1 cellular context compared by ENCODE assay signal in genomic region chr17:7989781-7990655, GRCh38.
TF ChIP-seq lines count a peak whose summit lies in the region.

No MANE protein-coding gene starts in this region.

TF ChIP-seq in HepG2, 621 proteins besides CTCF, POLR2A, EP300 and RAD21 (continued from another document and continues in another):
- TF ChIP-seq RERE (CRISPR knock-in tag; IDR thresholded peaks at IDR 0.05; ENCODE audit: low read depth): no peak
- no peak for TF ChIP-seq ZNF674 (CRISPR knock-in tag; IDR thresholded peaks at IDR 0.05; ENCODE audit: low read depth)
- no peak for TF ChIP-seq ZBTB49 (CRISPR knock-in tag; IDR thresholded peaks at IDR 0.05; ENCODE audit: borderline replicate concordance)
- TF ChIP-seq ZNF691 (CRISPR knock-in tag; IDR thresholded peaks at IDR 0.05; ENCODE audit: borderline replicate concordance, low read depth): peak; percentile 32; the same call in 1 of the 2 replicates
- no peak for TF ChIP-seq KLF12 (CRISPR knock-in tag; IDR thresholded peaks at IDR 0.05; ENCODE audit: borderline replicate concordance)
- TF ChIP-seq NR2F1 (CRISPR knock-in tag; IDR thresholded peaks at IDR 0.05): no peak
- no peak for TF ChIP-seq SIX1 (CRISPR knock-in tag; IDR thresholded peaks at IDR 0.05; ENCODE audit: borderline replicate concordance)
- TF ChIP-seq ZNF280B (CRISPR knock-in tag; IDR thresholded peaks at IDR 0.05; ENCODE audit: borderline replicate concordance): no peak
- peak; percentile 40; the same call in 1 of the 2 replicates for TF ChIP-seq ZNF547 (CRISPR knock-in tag; IDR thresholded peaks at IDR 0.05)
- no peak for TF ChIP-seq ZNF296 (CRISPR knock-in tag; conservative IDR thresholded peaks at IDR 0.05)
- no peak for TF ChIP-seq HCFC1 (IDR thresholded peaks at IDR 0.05; ENCODE audit: low read depth, low read length)
- TF ChIP-seq ZNF124 (CRISPR knock-in tag; IDR thresholded peaks at IDR 0.05): no peak
- TF ChIP-seq MYPOP (CRISPR knock-in tag; IDR thresholded peaks at IDR 0.05): peak; percentile 63; the same call in 1 of the 2 replicates
- no peak for TF ChIP-seq ZEB1 (IDR thresholded peaks at IDR 0.05; ENCODE audit: insufficient replicate concordance, low read depth)
- peak; percentile 49; the same call in 1 of the 2 replicates for TF ChIP-seq IRF9 (CRISPR knock-in tag; IDR thresholded peaks at IDR 0.05; ENCODE audit: borderline replicate concordance)
- no peak for TF ChIP-seq ZNF484 (CRISPR knock-in tag; IDR thresholded peaks at IDR 0.05; ENCODE audit: borderline replicate concordance, low read depth)
- no peak for TF ChIP-seq ZNF230 (CRISPR knock-in tag; IDR thresholded peaks at IDR 0.05)
- 0 out of 2 replicates have a peak, but pooled peaks have one; percentile 29 for TF ChIP-seq ZNF274 (CRISPR knock-in tag; IDR thresholded peaks at IDR 0.05)
- TF ChIP-seq ZNF713 (CRISPR knock-in tag; IDR thresholded peaks at IDR 0.05): no peak; the same call in 1 of the 2 replicates
- no peak for TF ChIP-seq MTERF4 (CRISPR knock-in tag; IDR thresholded peaks at IDR 0.05)
- TF ChIP-seq MED13 (CRISPR knock-in tag; IDR thresholded peaks at IDR 0.05): no peak
- peak; percentile 12; the same call in 1 of the 2 replicates for TF ChIP-seq GFI1 (CRISPR knock-in tag; IDR thresholded peaks at IDR 0.05; ENCODE audit: borderline replicate concordance)
- no peak for TF ChIP-seq TEAD2 (CRISPR knock-in tag; IDR thresholded peaks at IDR 0.05)
- no peak for TF ChIP-seq ZSCAN30 (CRISPR knock-in tag; IDR thresholded peaks at IDR 0.05)
- no peak for TF ChIP-seq ELK4 (CRISPR knock-in tag; IDR thresholded peaks at IDR 0.05; ENCODE audit: borderline replicate concordance)
- TF ChIP-seq ZNF775 (CRISPR knock-in tag; IDR thresholded peaks at IDR 0.05; ENCODE audit: borderline replicate concordance): no peak
- no peak for TF ChIP-seq ZNF75D (CRISPR knock-in tag; IDR thresholded peaks at IDR 0.05; ENCODE audit: borderline replicate concordance)
- TF ChIP-seq ZNF773 (CRISPR knock-in tag; IDR thresholded peaks at IDR 0.05; ENCODE audit: borderline replicate concordance): no peak
- no peak for TF ChIP-seq HNF4A (CRISPR knock-in tag; IDR thresholded peaks at IDR 0.05)
- TF ChIP-seq PLRG1 (conservative IDR thresholded peaks at IDR 0.05): no peak
- TF ChIP-seq ZNF644 (CRISPR knock-in tag; IDR thresholded peaks at IDR 0.05; ENCODE audit: low read depth): no peak
- no peak for TF ChIP-seq ZNF10 (CRISPR knock-in tag; IDR thresholded peaks at IDR 0.05; ENCODE audit: borderline replicate concordance, low read depth)
- TF ChIP-seq ZNF614 (CRISPR knock-in tag; IDR thresholded peaks at IDR 0.05; ENCODE audit: borderline replicate concordance): no peak
- TF ChIP-seq MYC (CRISPR knock-in tag; IDR thresholded peaks at IDR 0.05; ENCODE audit: borderline replicate concordance): peak; percentile 41; the same call in 1 of the 2 replicates
- TF ChIP-seq USF2 (IDR thresholded peaks at IDR 0.05; ENCODE audit: low read depth, low read length): no peak
- TF ChIP-seq USF2 (CRISPR knock-in tag; IDR thresholded peaks at IDR 0.05; ENCODE audit: borderline replicate concordance): no peak
- TF ChIP-seq GLMP (CRISPR knock-in tag; IDR thresholded peaks at IDR 0.05; ENCODE audit: borderline replicate concordance): no peak
- no peak for TF ChIP-seq RFXANK (CRISPR knock-in tag; IDR thresholded peaks at IDR 0.05)
- TF ChIP-seq ZBTB43 (CRISPR knock-in tag; conservative IDR thresholded peaks at IDR 0.05): no peak
- TF ChIP-seq HDAC1 (CRISPR knock-in tag; IDR thresholded peaks at IDR 0.05): peak; percentile 77
